13 cellular contexts compared by ENCODE assay signal in the genomic region with DNA sequence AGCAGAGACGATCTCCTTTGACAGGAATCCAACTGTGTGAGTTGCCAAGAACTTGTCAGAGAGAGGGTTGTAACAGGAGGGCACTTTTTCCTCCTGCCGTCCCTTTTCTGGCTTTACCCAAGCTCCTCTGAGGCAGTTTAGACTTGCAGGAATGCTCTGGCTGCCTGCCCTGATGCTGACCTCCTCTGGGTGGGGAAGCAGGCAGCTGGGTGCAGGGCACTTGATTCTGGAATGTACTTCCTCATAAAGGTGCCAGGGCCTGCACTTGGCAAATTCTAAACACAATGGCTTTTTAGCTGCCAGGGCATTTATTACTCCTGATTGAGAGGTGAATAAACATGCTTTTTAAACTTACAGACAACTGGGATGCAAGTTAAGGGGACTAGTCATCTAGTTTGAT.
DNase-seq lines count a peak whose midpoint lies in the region; ATAC-seq, FAIRE-seq and TF ChIP-seq lines count a peak whose summit lies in the region.
"Had no signal": no experiment of that assay in that cellular context is flagged by ENCODE, and none has a peak within 500 bp of the region (broad histone marks: within the 10 kb centered on the region; RNA-seq: fewer than 3 reads in every experiment).

No MANE protein-coding gene starts in this region.

- no peaks in the 10 kb centered on the region for H3K9me3 ChIP-seq in A549
- H3K9me3 ChIP-seq in mammary epithelial cell (replicated peaks; ENCODE audit: insufficient read depth, low read length), result no peaks in the 10 kb centered on the region
- H3K9me3 ChIP-seq: BLaER1, neutrophil, SJSA1 had no signal

- H3K4me3 ChIP-seq in A549 (no peak overlapping the region; the same call in 2 of the 3 replicates), mammary epithelial cell (replicated peaks in 1 of 3; ENCODE audit: insufficient read depth in 1 of 3, low read depth in 2 of 3, low read length in 3 of 3) (no peak overlapping the region)
- H3K4me3 ChIP-seq: BLaER1, SJSA1 had no signal

- DNase-seq in A549 (ENCODE audit: low read depth in 1 of 2, low spot score in 1 of 2) (peak; percentile 73 to 90), M059J (ENCODE audit: low read depth) (peak; percentile 46), mammary epithelial cell (peak; percentile 67), left kidney (ENCODE audit: low read depth, low spot score) (peak; percentile 69), NCI-H2107 treated with DMSO at 0.1 percent for 48 hours (lab: John Stamatoyannopoulos, UW; ENCODE audit: unreplicated experiment) (no peak)
- no peak for DNase-seq in activated CD4-positive, alpha-beta T cell treated with anti-CD3 and anti-CD28 coated beads for 48 hours
- DNase-seq: GOT3, trophoblast cell had no signal

- CTCF ChIA-PET in A549 (lab: Yijun Ruan, JAX), result interaction anchor here (1.5 to 2.6 kb wide), 2 partner anchors 18 to 191 kb away, joined by 6 to 10 read pairs; no protein-coding TSS in a partner anchor
- CTCF ChIA-PET in mammary epithelial cell (lab: Charles Lee; ENCODE audit: low non-redundant PET), result interaction anchor here (0.8 kb wide), 1 partner anchor 17 kb away, joined by 3 read pairs; no protein-coding TSS in a partner anchor

- no peaks in the 10 kb centered on the region for H3K79me2 ChIP-seq in mammary epithelial cell (ENCODE audit: insufficient read depth, low read length)

- intact Hi-C loops in mammary epithelial cell (cut with micrococcal nuclease), result no loop called here

- WGBS in A549 (ENCODE audit: missing lambda C conversion rate), result 0% methylated on average over 2 of the region's 2 CpGs
- WGBS in mammary epithelial cell (ENCODE audit: low coverage, missing lambda C conversion rate), result 6% methylated on average over 2 of the region's 2 CpGs

- peak overlapping the region; percentile 61 for H3K4me2 ChIP-seq in A549
- H3K4me2 ChIP-seq in mammary epithelial cell (ENCODE audit: insufficient read depth, low read depth, low read length), result peak overlapping the region; percentile 65
- H3K4me2 ChIP-seq: BLaER1 had no signal

- BruUV-seq in mammary epithelial cell (replicated peaks; lab: Mats Ljungman, UMichigan), result no TSS peak

- no peak overlapping the region for H3K9ac ChIP-seq in mammary epithelial cell (ENCODE audit: insufficient read depth, low read length)
- H3K9ac ChIP-seq: BLaER1 had no signal

- H3K27ac ChIP-seq in A549 (peak overlapping the region; percentile 64 to 71), mammary epithelial cell (ENCODE audit: insufficient read depth, low read depth, low read length) (peak overlapping the region; percentile 45)
- H3K27ac ChIP-seq: BLaER1, neutrophil, SJSA1 had no signal

- H3K4me1 ChIP-seq in A549 (peaks cover 37% of the 10 kb centered on the region), mammary epithelial cell (ENCODE audit: insufficient read depth, low read length) (peaks cover 36% of the 10 kb centered on the region)
- H3K4me1 ChIP-seq: BLaER1, SJSA1 had no signal

- no peak for TF ChIP-seq POLR2A in A549 (IDR thresholded peaks at IDR 0.05; ENCODE audit: low read length)

- dilution Hi-C loops in mammary epithelial cell (cut with HindIII; ENCODE audit: low sequenced_read_pairs), result no loop called here

- POLR2A ChIA-PET in A549 (lab: Yijun Ruan, JAX), result interaction anchor here (1.0 kb wide), 1 partner anchor 10 kb away, joined by 3 read pairs; no protein-coding TSS in a partner anchor

- ATAC-seq in A549 (peak; percentile 97 to 98), HG03521 (IDR thresholded peaks at IDR 0.05; ENCODE audit: unreplicated experiment) (no peak), HG02981 (IDR thresholded peaks at IDR 0.05; ENCODE audit: unreplicated experiment) (no peak)

- no peaks in the 10 kb centered on the region for H4K20me1 ChIP-seq in mammary epithelial cell (ENCODE audit: insufficient read depth, low read length)
- H4K20me1 ChIP-seq: BLaER1 had no signal

- no peaks in the 10 kb centered on the region for H3K36me3 ChIP-seq in mammary epithelial cell (ENCODE audit: insufficient read depth, low read length)
- H3K36me3 ChIP-seq: BLaER1, neutrophil, SJSA1 had no signal

- H3K27me3 ChIP-seq in mammary epithelial cell (ENCODE audit: insufficient read depth, low read length), result no peaks in the 10 kb centered on the region
- H3K27me3 ChIP-seq: BLaER1, neutrophil had no signal

- TF ChIP-seq CTCF in A549 (IDR thresholded peaks at IDR 0.05) (no peak), mammary epithelial cell (conservative IDR thresholded peaks at IDR 0.05 in 1 of 2, IDR thresholded peaks at IDR 0.05 in 1 of 2; ENCODE audit: extremely low read depth in 1 of 2, insufficient read depth in 1 of 2, low read depth in 1 of 2, low read length in 2 of 2) (no peak)

- no peak for TF ChIP-seq RAD21 in A549 (conservative IDR thresholded peaks at IDR 0.05 in 1 of 2, IDR thresholded peaks at IDR 0.05 in 1 of 2)

- no peak for FAIRE-seq in A549 (lab: Jason Lieb, UNC)

- in situ Hi-C loops in mammary epithelial cell (cut with MboI; ENCODE audit: low sequenced_read_pairs in 2 of 2), result no loop called here

- peak overlapping the region; percentile 67 for H2AFZ ChIP-seq in mammary epithelial cell (ENCODE audit: low read depth, low read length)

- no peak for TF ChIP-seq EP300 in A549 (IDR thresholded peaks at IDR 0.05)

TF ChIP-seq in A549, 52 proteins besides CTCF, POLR2A, EP300 and RAD21:
- TF ChIP-seq EHMT2 (IDR thresholded peaks at IDR 0.05; ENCODE audit: low read depth), result no peak
- TF ChIP-seq, protein P1, sequence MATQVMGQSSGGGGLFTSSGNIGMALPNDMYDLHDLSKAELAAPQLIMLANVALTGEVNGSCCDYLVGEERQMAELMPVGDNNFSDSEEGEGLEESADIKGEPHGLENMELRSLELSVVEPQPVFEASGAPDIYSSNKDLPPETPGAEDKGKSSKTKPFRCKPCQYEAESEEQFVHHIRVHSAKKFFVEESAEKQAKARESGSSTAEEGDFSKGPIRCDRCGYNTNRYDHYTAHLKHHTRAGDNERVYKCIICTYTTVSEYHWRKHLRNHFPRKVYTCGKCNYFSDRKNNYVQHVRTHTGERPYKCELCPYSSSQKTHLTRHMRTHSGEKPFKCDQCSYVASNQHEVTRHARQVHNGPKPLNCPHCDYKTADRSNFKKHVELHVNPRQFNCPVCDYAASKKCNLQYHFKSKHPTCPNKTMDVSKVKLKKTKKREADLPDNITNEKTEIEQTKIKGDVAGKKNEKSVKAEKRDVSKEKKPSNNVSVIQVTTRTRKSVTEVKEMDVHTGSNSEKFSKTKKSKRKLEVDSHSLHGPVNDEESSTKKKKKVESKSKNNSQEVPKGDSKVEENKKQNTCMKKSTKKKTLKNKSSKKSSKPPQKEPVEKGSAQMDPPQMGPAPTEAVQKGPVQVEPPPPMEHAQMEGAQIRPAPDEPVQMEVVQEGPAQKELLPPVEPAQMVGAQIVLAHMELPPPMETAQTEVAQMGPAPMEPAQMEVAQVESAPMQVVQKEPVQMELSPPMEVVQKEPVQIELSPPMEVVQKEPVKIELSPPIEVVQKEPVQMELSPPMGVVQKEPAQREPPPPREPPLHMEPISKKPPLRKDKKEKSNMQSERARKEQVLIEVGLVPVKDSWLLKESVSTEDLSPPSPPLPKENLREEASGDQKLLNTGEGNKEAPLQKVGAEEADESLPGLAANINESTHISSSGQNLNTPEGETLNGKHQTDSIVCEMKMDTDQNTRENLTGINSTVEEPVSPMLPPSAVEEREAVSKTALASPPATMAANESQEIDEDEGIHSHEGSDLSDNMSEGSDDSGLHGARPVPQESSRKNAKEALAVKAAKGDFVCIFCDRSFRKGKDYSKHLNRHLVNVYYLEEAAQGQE (IDR thresholded peaks at IDR 0.05), result no peak
- TF ChIP-seq, protein P2, sequence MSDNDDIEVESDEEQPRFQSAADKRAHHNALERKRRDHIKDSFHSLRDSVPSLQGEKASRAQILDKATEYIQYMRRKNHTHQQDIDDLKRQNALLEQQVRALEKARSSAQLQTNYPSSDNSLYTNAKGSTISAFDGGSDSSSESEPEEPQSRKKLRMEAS (IDR thresholded peaks at IDR 0.05), result peak; percentile 40
- TF ChIP-seq GATA3 (IDR thresholded peaks at IDR 0.05; ENCODE audit: borderline replicate concordance), result peak; percentile 53; the same call in 1 of the 2 replicates
- peak; percentile 64; the same call in 1 of the 2 replicates for TF ChIP-seq EHF (CRISPR knock-in tag; IDR thresholded peaks at IDR 0.05)
- no peak for TF ChIP-seq NFE2L2 (conservative IDR thresholded peaks at IDR 0.05; ENCODE audit: low read length)
- no peak for TF ChIP-seq ESRRA (IDR thresholded peaks at IDR 0.05; ENCODE audit: borderline replicate concordance, low read length)
- TF ChIP-seq, protein P3, sequence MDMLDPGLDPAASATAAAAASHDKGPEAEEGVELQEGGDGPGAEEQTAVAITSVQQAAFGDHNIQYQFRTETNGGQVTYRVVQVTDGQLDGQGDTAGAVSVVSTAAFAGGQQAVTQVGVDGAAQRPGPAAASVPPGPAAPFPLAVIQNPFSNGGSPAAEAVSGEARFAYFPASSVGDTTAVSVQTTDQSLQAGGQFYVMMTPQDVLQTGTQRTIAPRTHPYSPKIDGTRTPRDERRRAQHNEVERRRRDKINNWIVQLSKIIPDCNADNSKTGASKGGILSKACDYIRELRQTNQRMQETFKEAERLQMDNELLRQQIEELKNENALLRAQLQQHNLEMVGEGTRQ (IDR thresholded peaks at IDR 0.05), result no peak
- no peak for TF ChIP-seq RCOR1 (IDR thresholded peaks at IDR 0.05; ENCODE audit: low read depth, low read length)
- TF ChIP-seq HDAC2 (IDR thresholded peaks at IDR 0.05), result no peak
- no peak for TF ChIP-seq HOXB13 (CRISPR knock-in tag; IDR thresholded peaks at IDR 0.05; ENCODE audit: low read depth)

Comparison
In these comparisons a context has a peak if more than half of its experiments do, and no peak if none do; other contexts are left out.
1. ATAC-seq: peak in A549 (2 of 2); none in HG03521 (single experiment) and HG02981 (single experiment).
2. DNase-seq: peak in A549 (2 of 2), M059J (single experiment), mammary epithelial cell (single experiment) and left kidney (single experiment); none in activated CD4-positive, alpha-beta T cell treated with anti-CD3 and anti-CD28 coated beads for 48 hours (single experiment) and NCI-H2107 treated with DMSO at 0.1 percent for 48 hours (single experiment).